Comparison of ENCODE assay signal across 16 cellular contexts in genomic region chr9:14158911-14159310, GRCh38.
DNase-seq lines count a peak whose midpoint lies in the region; ATAC-seq and TF ChIP-seq lines count a peak whose summit lies in the region.
"Had no signal": no experiment of that assay in that cellular context is flagged by ENCODE, and none has a peak within 500 bp of the region (broad histone marks: within the 10 kb centered on the region; RNA-seq: fewer than 3 reads in every experiment).

No MANE protein-coding gene starts in this region.

- H3K4me3 ChIP-seq in GM23248 = no peak overlapping the region
- no peak overlapping the region for H3K4me3 ChIP-seq in fibroblast of mammary gland (ENCODE audit: control insufficient read depth, low read depth, low read length)
- H3K4me3 ChIP-seq in CD8-positive, alpha-beta T cell (ENCODE audit: low read depth, low read length) = no peak overlapping the region
- H3K4me3 ChIP-seq: dorsolateral prefrontal cortex, prostate gland, tibial artery had no signal

- intact Hi-C loops in CD8-positive, alpha-beta T cell (cut with DNase I, micrococcal nuclease) = no loop called here

- H3K27ac ChIP-seq in GM23248 = no peak overlapping the region
- H3K27ac ChIP-seq in RWPE1 = no peak overlapping the region
- no peak overlapping the region for H3K27ac ChIP-seq in CD8-positive, alpha-beta T cell (ENCODE audit: low read depth, low read length)
- H3K27ac ChIP-seq: C4-2B, dorsolateral prefrontal cortex, prostate gland, tibial artery had no signal

- H3K27ac Mint-ChIP-seq in CD8-positive, alpha-beta T cell = no peak overlapping the region
- H3K27ac Mint-ChIP-seq: activated CD8-positive, alpha-beta T cell treated with anti-CD3 and anti-CD28 coated beads for 36 hours; activated T-helper 17 cell treated with anti-CD3 and anti-CD28 coated beads, Interleukin-2, amount 50 U/mL, for 72 hours had no signal

- H3K27me3 ChIP-seq in GM23248 (replicated peaks; ENCODE audit: insufficient read depth) = no peaks in the 10 kb centered on the region
- no peaks in the 10 kb centered on the region for H3K27me3 ChIP-seq in CD8-positive, alpha-beta T cell (ENCODE audit: insufficient read depth, low read length)
- H3K27me3 ChIP-seq: dorsolateral prefrontal cortex, tibial artery had no signal

- H3K27me3 Mint-ChIP-seq in CD8-positive, alpha-beta T cell (ENCODE audit: low read depth) = peaks cover 2% of the 10 kb centered on the region
- H3K27me3 Mint-ChIP-seq: activated CD8-positive, alpha-beta T cell treated with anti-CD3 and anti-CD28 coated beads for 36 hours had no signal

- H3K9me3 ChIP-seq in GM23248 (ENCODE audit: low read depth) = no peaks in the 10 kb centered on the region
- no peaks in the 10 kb centered on the region for H3K9me3 ChIP-seq in CD8-positive, alpha-beta T cell (ENCODE audit: low read length)
- H3K9me3 ChIP-seq: prostate gland, tibial artery had no signal

- TF ChIP-seq CTCF in RWPE1 (conservative IDR thresholded peaks at IDR 0.05; ENCODE audit: low read depth) = no peak
- TF ChIP-seq CTCF in fibroblast of mammary gland (conservative IDR thresholded peaks at IDR 0.05; ENCODE audit: control insufficient read depth, insufficient read depth, low read depth, low read length) = no peak
- TF ChIP-seq CTCF in CD8-positive, alpha-beta T cell (IDR thresholded peaks at IDR 0.05) = no peak

- H3K4me1 Mint-ChIP-seq in CD8-positive, alpha-beta T cell (ENCODE audit: low read depth) = peaks cover 3% of the 10 kb centered on the region
- H3K4me1 Mint-ChIP-seq: activated T-helper 17 cell treated with anti-CD3 and anti-CD28 coated beads, Interleukin-2, amount 50 U/mL, for 72 hours had no signal

- 42 to 50% methylated on average over 2 of the region's 2 CpGs for WGBS in GM23248 (ENCODE audit: low coverage in 1 of 2, low lambda C conversion rate in 2 of 2, missing lambda C conversion rate in 2 of 2), 2 experiments

- POLR2A ChIA-PET in RWPE1 (lab: Yijun Ruan, JAX; ENCODE audit: low non-redundant PET) (no interaction called here), HEK293T (lab: Yijun Ruan, JAX) (no interaction called here)
- POLR2A ChIA-PET in CD8-positive, alpha-beta T cell (lab: Charles Lee) = no interaction called here

- no peaks in the 10 kb centered on the region for H3K36me3 ChIP-seq in GM23248 (ENCODE audit: low read depth)
- no peaks in the 10 kb centered on the region for H3K36me3 ChIP-seq in CD8-positive, alpha-beta T cell (ENCODE audit: insufficient read depth, low read length)
- H3K36me3 ChIP-seq: prostate gland, tibial artery had no signal

- H3K9me3 Mint-ChIP-seq in CD8-positive, alpha-beta T cell = peaks cover 2% of the 10 kb centered on the region
- H3K9me3 Mint-ChIP-seq: activated T-helper 17 cell treated with anti-CD3 and anti-CD28 coated beads, Interleukin-2, amount 50 U/mL, for 72 hours had no signal

- H2AFZ ChIP-seq in GM23248 = no peak overlapping the region

- peak; percentile 82 for DNase-seq in GM23248
- peak; percentile 8 for DNase-seq in RWPE1 (ENCODE audit: low spot score)
- peak; percentile 85 for DNase-seq in fibroblast of mammary gland (ENCODE audit: low read depth)
- peak; percentile 55 for DNase-seq in pons (ENCODE audit: low spot score)
- DNase-seq in CD8-positive, alpha-beta T cell = no peak
- no peak for DNase-seq in HEK293T (ENCODE audit: extremely low spot score)
- DNase-seq: activated CD8-positive, alpha-beta T cell treated with anti-CD3 and anti-CD28 coated beads for 36 hours; dorsolateral prefrontal cortex; kidney; NCI-H2171; tibial artery had no signal

- no peaks in the 10 kb centered on the region for H4K20me1 ChIP-seq in GM23248 (ENCODE audit: insufficient read depth)

- no peaks in the 10 kb centered on the region for H3K79me2 ChIP-seq in GM23248 (ENCODE audit: insufficient read depth)

- H3K4me1 ChIP-seq in GM23248 (ENCODE audit: insufficient read depth) = peaks cover 12% of the 10 kb centered on the region; the same call in 1 of the 2 replicates
- H3K4me1 ChIP-seq in CD8-positive, alpha-beta T cell (ENCODE audit: insufficient read depth, low read length) = no peaks in the 10 kb centered on the region
- H3K4me1 ChIP-seq: prostate gland had no signal

- H3K4me3 Mint-ChIP-seq in CD8-positive, alpha-beta T cell = no peak overlapping the region
- H3K4me3 Mint-ChIP-seq: activated CD8-positive, alpha-beta T cell treated with anti-CD3 and anti-CD28 coated beads for 36 hours; activated T-helper 17 cell treated with anti-CD3 and anti-CD28 coated beads, Interleukin-2, amount 50 U/mL, for 72 hours had no signal

- H3K9ac ChIP-seq in GM23248 = no peak overlapping the region

- ATAC-seq in CD8-positive, alpha-beta T cell = no peak
- ATAC-seq in HG03565 (IDR thresholded peaks at IDR 0.05; ENCODE audit: unreplicated experiment) (no peak), HG03139 (IDR thresholded peaks at IDR 0.05; ENCODE audit: unreplicated experiment) (no peak)
- ATAC-seq: activated CD8-positive, alpha-beta T cell treated with anti-CD3 and anti-CD28 coated beads for 36 hours; activated T-helper 17 cell treated with anti-CD3 and anti-CD28 coated beads, Interleukin-2, amount 50 U/mL, for 72 hours had no signal

- CTCF ChIA-PET in RWPE1 (lab: Yijun Ruan, JAX) (no interaction called here), HEK293T (lab: Yijun Ruan, JAX) (interaction anchor here (0.8 kb wide), 1 partner anchor 10 kb away, joined by 5 read pairs; no protein-coding TSS in a partner anchor)
- CTCF ChIA-PET in CD8-positive, alpha-beta T cell (lab: Charles Lee) = no interaction called here

- H3K36me3 Mint-ChIP-seq in CD8-positive, alpha-beta T cell = no peaks in the 10 kb centered on the region

- peaks cover 15% of the 10 kb centered on the region for H3F3A ChIP-seq in GM23248 (ENCODE audit: insufficient read depth)

- no peaks in the 10 kb centered on the region for H3K9me2 ChIP-seq in GM23248 (ENCODE audit: insufficient read depth)

- H3K4me2 ChIP-seq in GM23248 (ENCODE audit: unreplicated experiment) = no peak overlapping the region

- in situ Hi-C loops in GM23248 (cut with MboI) = no loop called here

TF ChIP-seq in HEK293T, 16 proteins besides CTCF, POLR2A, EP300 and RAD21:
- TF ChIP-seq PKNOX1 (IDR thresholded peaks at IDR 0.05) (no peak), FOXA1 (IDR thresholded peaks at IDR 0.05) (no peak), HDGF (IDR thresholded peaks at IDR 0.05; ENCODE audit: borderline replicate concordance) (no peak), FOXK2 (IDR thresholded peaks at IDR 0.05) (no peak), BHLHE40 (IDR thresholded peaks at IDR 0.05; ENCODE audit: borderline replicate concordance) (no peak), NFRKB (IDR thresholded peaks at IDR 0.05) (no peak), L3MBTL2 (conservative IDR thresholded peaks at IDR 0.05) (no peak), TARDBP (IDR thresholded peaks at IDR 0.05) (no peak), ELF4 (IDR thresholded peaks at IDR 0.05) (no peak), ARNT (IDR thresholded peaks at IDR 0.05) (no peak), FOXM1 (IDR thresholded peaks at IDR 0.05; ENCODE audit: borderline replicate concordance) (no peak), SUZ12 (IDR thresholded peaks at IDR 0.05) (no peak), CTBP1 (IDR thresholded peaks at IDR 0.05; ENCODE audit: borderline replicate concordance) (no peak), ZNF384 (IDR thresholded peaks at IDR 0.05) (no peak), SP1 (IDR thresholded peaks at IDR 0.05) (no peak), LEF1 (IDR thresholded peaks at IDR 0.05; ENCODE audit: borderline replicate concordance) (no peak)

Comparison
In these comparisons a context has a peak if more than half of its experiments do, and no peak if none do; other contexts are left out.
1. DNase-seq: peak in GM23248 (single experiment), RWPE1 (single experiment), fibroblast of mammary gland (single experiment) and pons (single experiment); none in CD8-positive, alpha-beta T cell (0 of 7) and HEK293T (single experiment).